Comparison of ENCODE assay signal across 1 cellular context in the genomic region with DNA sequence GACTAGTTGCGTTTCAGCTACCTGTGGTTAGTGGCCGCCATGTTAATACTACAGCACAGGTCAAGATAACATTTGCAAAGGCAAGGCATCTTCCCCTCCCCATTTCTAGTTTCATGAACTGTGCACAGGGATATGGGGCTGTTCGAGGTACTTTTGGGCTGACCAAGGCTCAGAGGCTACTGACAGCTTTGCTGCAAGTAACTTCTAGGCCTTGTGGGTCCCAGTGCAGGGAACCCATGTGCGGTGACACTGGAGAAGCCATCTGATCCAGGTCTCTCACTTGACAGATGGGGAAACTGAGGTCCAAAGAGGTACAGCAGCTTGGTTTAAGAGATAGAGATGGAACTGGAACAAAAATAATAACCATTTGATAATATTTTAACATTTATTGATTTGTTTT.
TF ChIP-seq lines count a peak whose summit lies in the region.

No MANE protein-coding gene starts in this region.

TF ChIP-seq in HepG2, 621 proteins besides CTCF, POLR2A, EP300 and RAD21:
- TF ChIP-seq SRSF1 (optimal IDR thresholded peaks at IDR 0.05; ENCODE audit: low read depth, low read length) = no peak
- no peak for TF ChIP-seq ZNF605 (CRISPR knock-in tag; IDR thresholded peaks at IDR 0.05)
- TF ChIP-seq KLF12 (CRISPR knock-in tag; IDR thresholded peaks at IDR 0.05; ENCODE audit: borderline replicate concordance) = no peak
- TF ChIP-seq, protein P1, sequence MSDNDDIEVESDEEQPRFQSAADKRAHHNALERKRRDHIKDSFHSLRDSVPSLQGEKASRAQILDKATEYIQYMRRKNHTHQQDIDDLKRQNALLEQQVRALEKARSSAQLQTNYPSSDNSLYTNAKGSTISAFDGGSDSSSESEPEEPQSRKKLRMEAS (IDR thresholded peaks at IDR 0.05) = no peak
- TF ChIP-seq IRX3 (CRISPR knock-in tag; IDR thresholded peaks at IDR 0.05; ENCODE audit: borderline replicate concordance, low read depth) = no peak
- TF ChIP-seq RBM22 (optimal IDR thresholded peaks at IDR 0.05; ENCODE audit: low read length) = peak; percentile 23
- TF ChIP-seq TRIM24 (CRISPR knock-in tag; IDR thresholded peaks at IDR 0.05) = no peak
- peak; percentile 50; the same call in 1 of the 2 replicates for TF ChIP-seq POLR2AphosphoS2 (IDR thresholded peaks at IDR 0.05; ENCODE audit: low read depth, low read length)
- TF ChIP-seq, protein P2, sequence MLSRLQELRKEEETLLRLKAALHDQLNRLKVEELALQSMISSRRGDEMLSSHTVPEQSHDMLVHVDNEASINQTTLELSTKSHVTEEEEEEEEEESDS (CRISPR knock-in tag; IDR thresholded peaks at IDR 0.05; ENCODE audit: borderline replicate concordance) = no peak
- no peak for TF ChIP-seq DMAP1 (CRISPR knock-in tag; IDR thresholded peaks at IDR 0.05)
- TF ChIP-seq, protein P3, sequence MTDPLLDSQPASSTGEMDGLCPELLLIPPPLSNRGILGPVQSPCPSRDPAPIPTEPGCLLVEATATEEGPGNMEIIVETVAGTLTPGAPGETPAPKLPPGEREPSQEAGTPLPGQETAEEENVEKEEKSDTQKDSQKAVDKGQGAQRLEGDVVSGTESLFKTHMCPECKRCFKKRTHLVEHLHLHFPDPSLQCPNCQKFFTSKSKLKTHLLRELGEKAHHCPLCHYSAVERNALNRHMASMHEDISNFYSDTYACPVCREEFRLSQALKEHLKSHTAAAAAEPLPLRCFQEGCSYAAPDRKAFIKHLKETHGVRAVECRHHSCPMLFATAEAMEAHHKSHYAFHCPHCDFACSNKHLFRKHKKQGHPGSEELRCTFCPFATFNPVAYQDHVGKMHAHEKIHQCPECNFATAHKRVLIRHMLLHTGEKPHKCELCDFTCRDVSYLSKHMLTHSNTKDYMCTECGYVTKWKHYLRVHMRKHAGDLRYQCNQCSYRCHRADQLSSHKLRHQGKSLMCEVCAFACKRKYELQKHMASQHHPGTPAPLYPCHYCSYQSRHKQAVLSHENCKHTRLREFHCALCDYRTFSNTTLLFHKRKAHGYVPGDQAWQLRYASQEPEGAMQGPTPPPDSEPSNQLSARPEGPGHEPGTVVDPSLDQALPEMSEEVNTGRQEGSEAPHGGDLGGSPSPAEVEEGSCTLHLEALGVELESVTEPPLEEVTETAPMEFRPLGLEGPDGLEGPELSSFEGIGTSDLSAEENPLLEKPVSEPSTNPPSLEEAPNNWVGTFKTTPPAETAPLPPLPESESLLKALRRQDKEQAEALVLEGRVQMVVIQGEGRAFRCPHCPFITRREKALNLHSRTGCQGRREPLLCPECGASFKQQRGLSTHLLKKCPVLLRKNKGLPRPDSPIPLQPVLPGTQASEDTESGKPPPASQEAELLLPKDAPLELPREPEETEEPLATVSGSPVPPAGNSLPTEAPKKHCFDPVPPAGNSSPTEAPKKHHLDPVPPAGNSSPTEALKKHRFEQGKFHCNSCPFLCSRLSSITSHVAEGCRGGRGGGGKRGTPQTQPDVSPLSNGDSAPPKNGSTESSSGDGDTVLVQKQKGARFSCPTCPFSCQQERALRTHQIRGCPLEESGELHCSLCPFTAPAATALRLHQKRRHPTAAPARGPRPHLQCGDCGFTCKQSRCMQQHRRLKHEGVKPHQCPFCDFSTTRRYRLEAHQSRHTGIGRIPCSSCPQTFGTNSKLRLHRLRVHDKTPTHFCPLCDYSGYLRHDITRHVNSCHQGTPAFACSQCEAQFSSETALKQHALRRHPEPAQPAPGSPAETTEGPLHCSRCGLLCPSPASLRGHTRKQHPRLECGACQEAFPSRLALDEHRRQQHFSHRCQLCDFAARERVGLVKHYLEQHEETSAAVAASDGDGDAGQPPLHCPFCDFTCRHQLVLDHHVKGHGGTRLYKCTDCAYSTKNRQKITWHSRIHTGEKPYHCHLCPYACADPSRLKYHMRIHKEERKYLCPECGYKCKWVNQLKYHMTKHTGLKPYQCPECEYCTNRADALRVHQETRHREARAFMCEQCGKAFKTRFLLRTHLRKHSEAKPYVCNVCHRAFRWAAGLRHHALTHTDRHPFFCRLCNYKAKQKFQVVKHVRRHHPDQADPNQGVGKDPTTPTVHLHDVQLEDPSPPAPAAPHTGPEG (CRISPR knock-in tag; IDR thresholded peaks at IDR 0.05) = no peak
- no peak for TF ChIP-seq CENPX (CRISPR knock-in tag; IDR thresholded peaks at IDR 0.05)
